In the genomic region with DNA sequence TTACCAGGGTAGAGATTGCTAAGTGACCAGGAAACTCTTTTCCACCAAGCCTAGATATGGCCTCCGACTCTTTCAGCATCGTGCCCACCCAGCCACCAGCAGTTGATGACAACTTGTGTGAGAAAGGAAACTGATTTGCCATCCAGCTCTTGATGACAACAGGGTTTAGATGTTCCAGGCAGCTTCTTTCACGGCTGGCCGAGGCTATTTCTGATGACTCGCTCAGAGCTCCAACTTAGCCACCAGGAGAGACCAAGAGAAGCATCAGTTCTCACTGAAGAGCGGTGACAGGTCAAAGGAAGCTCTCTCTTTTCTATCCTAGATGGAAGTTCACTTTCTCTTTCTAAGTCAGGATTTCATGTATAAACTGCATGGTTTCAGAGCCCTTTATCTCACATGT, we compare ENCODE assay signal across 32 cellular contexts.
"Had no signal": no experiment of that assay in that cellular context is flagged by ENCODE, and none has a peak within 500 bp of the region (broad histone marks: within the 10 kb centered on the region; RNA-seq: fewer than 3 reads in every experiment).

No MANE protein-coding gene starts in this region.

- H3K27me3 ChIP-seq: ascending aorta, colonic mucosa, gastroesophageal sphincter, ovary, uterus had no signal

- H3K36me3 ChIP-seq: ascending aorta, cardiac muscle cell, colonic mucosa, gastroesophageal sphincter, heart left ventricle, ovary, uterus had no signal

- H3K27me3 Mint-ChIP-seq: activated naive CD8-positive, alpha-beta T cell; progenitor cell of endocrine pancreas; stimulated activated naive CD8-positive, alpha-beta T cell treated with anti-CD3 and anti-CD28 coated beads, Interleukin-15, Interleukin-2, amounts not matched to agents 100 ng/mL and 50 ng/mL, for 24 hours had no signal

- H3K36me3 Mint-ChIP-seq: activated naive CD8-positive, alpha-beta T cell; brain; mesothelial cell of epicardium; naive B cell; stimulated activated effector memory CD8-positive, alpha-beta T cell treated with anti-CD3 and anti-CD28 coated beads, Interleukin-12 subunit alpha, Interleukin-12 subunit beta, amount 100 ng/mL, for 72 hours; type B pancreatic cell had no signal

- DNase-seq: activated CD4-positive, alpha-beta T cell treated with anti-CD3 and anti-CD28 coated beads for 4 hours; activated CD4-positive, alpha-beta T cell treated with anti-CD3 and anti-CD28 coated beads, Interleukin-2, amount 50 U/mL, for 4 hours; activated effector memory CD4-positive, alpha-beta T cell treated with Interleukin-2 at 50 U/mL for 16 hours; activated naive CD4-positive, alpha-beta T cell treated with Interleukin-2 at 50 U/mL for 16 hours; activated T-cell treated with anti-CD3 and anti-CD28 coated beads for 4 hours; activated T-cell treated with anti-CD3 and anti-CD28 coated beads, Interleukin-2, amount 50 U/mL, for 72 hours; cerebellar nuclear complex; colonic mucosa; effector CD8-positive, alpha-beta T cell; erythroblast; heart left ventricle; left colon; mammary epithelial cell; naive B cell; ovary; retina; small intestine; stimulated activated CD4-positive, alpha-beta T cell treated with anti-CD3 and anti-CD28 coated beads, Interleukin-4, amount 100 ng/mL, for 24 hours; T-helper 1 cell; uterus had no signal

- H3K4me3 Mint-ChIP-seq: activated naive CD8-positive, alpha-beta T cell; activated T-cell treated with anti-CD3 and anti-CD28 coated beads, Interleukin-2, amount 50 U/mL, for 72 hours; brain; mesothelial cell of epicardium; naive B cell; stimulated activated effector memory CD8-positive, alpha-beta T cell treated with anti-CD3 and anti-CD28 coated beads, Interleukin-12 subunit alpha, Interleukin-12 subunit beta, amount 100 ng/mL, for 72 hours; stimulated activated naive CD8-positive, alpha-beta T cell treated with anti-CD3 and anti-CD28 coated beads, Interleukin-15, Interleukin-2, amounts not matched to agents 100 ng/mL and 50 ng/mL, for 24 hours; type B pancreatic cell had no signal

- H3K9me3 Mint-ChIP-seq: activated T-cell treated with anti-CD3 and anti-CD28 coated beads, Interleukin-2, amount 50 U/mL, for 72 hours; brain; mesothelial cell of epicardium; naive B cell; stimulated activated naive CD8-positive, alpha-beta T cell treated with anti-CD3 and anti-CD28 coated beads, Interleukin-15, Interleukin-2, amounts not matched to agents 100 ng/mL and 50 ng/mL, for 24 hours; type B pancreatic cell had no signal

- H3K4me1 ChIP-seq: ascending aorta, colonic mucosa, gastroesophageal sphincter, heart left ventricle, uterus had no signal

- H3K4me1 Mint-ChIP-seq: brain, mesothelial cell of epicardium, naive B cell had no signal

- H3K9me3 ChIP-seq: ascending aorta, colonic mucosa, gastroesophageal sphincter, heart left ventricle, ovary, uterus had no signal

- H3K27ac ChIP-seq: ascending aorta, cardiac muscle cell, colonic mucosa, gastroesophageal sphincter, heart left ventricle, ovary, uterus, VCaP had no signal

- ATAC-seq: gastroesophageal sphincter; heart left ventricle; left colon; sciatic nerve; stimulated activated effector memory CD8-positive, alpha-beta T cell treated with anti-CD3 and anti-CD28 coated beads, Interleukin-12 subunit alpha, Interleukin-12 subunit beta, amount 100 ng/mL, for 72 hours had no signal

- H3K27ac Mint-ChIP-seq: activated naive CD8-positive, alpha-beta T cell; activated T-cell treated with anti-CD3 and anti-CD28 coated beads, Interleukin-2, amount 50 U/mL, for 72 hours; brain; mesothelial cell of epicardium; progenitor cell of endocrine pancreas; stimulated activated effector memory CD8-positive, alpha-beta T cell treated with anti-CD3 and anti-CD28 coated beads, Interleukin-12 subunit alpha, Interleukin-12 subunit beta, amount 100 ng/mL, for 72 hours; type B pancreatic cell had no signal

- H3K4me3 ChIP-seq: ascending aorta, cardiac muscle cell, colonic mucosa, gastroesophageal sphincter, heart left ventricle, ovary, uterus had no signal
